ENCODE assay signal across 19 cellular contexts in genomic region chr5:1387876-1388275, GRCh38. TPM values are rescaled to one million over a fixed set of nuclear protein-coding genes. Genes with fewer than 3 reads are reported as not detected.
"Had no signal": no experiment of that assay in that cellular context is flagged by ENCODE, and none has a peak within 500 bp of the region (broad histone marks: within the 10 kb centered on the region; RNA-seq: fewer than 3 reads in every experiment).

No MANE protein-coding gene starts in this region.

- H3K4me1 ChIP-seq: uterus had no signal

- H3K9me3 Mint-ChIP-seq: activated CD4-positive, alpha-beta memory T cell treated with anti-CD3 and anti-CD28 coated beads for 36 hours; activated naive CD8-positive, alpha-beta T cell treated with anti-CD3 and anti-CD28 coated beads, Interleukin-2, amount 50 U/mL, for 24 hours; activated T-helper 2 cell treated with anti-CD3 and anti-CD28 coated beads, Interferon-gamma antibody, Interleukin-2, Interleukin-4, amounts not matched to agents 10 μg/mL and 5 μg/mL and 100 μg/mL, durations not matched to agents 14 hours and 24 hours and 36 hours; stimulated activated naive CD8-positive, alpha-beta T cell treated with anti-CD3 and anti-CD28 coated beads, Interleukin-15, Interleukin-2, amounts not matched to agents 100 ng/mL and 50 ng/mL, for 24 hours had no signal

- H3K27me3 Mint-ChIP-seq: stimulated activated naive CD8-positive, alpha-beta T cell treated with anti-CD3 and anti-CD28 coated beads, Interleukin-15, Interleukin-2, amounts not matched to agents 100 ng/mL and 50 ng/mL, for 24 hours had no signal

- ATAC-seq: activated naive CD8-positive, alpha-beta T cell treated with anti-CD3 and anti-CD28 coated beads, Interleukin-2, amount 50 U/mL, for 24 hours; heart left ventricle had no signal

- H3K36me3 ChIP-seq: brain microvascular endothelial cell, heart left ventricle, tibial nerve, uterus had no signal

- DNase-seq: activated CD4-positive, alpha-beta memory T cell treated with anti-CD3 and anti-CD28 coated beads for 36 hours; activated naive CD4-positive, alpha-beta T cell treated with Interleukin-2 at 50 U/mL for 16 hours; activated naive CD8-positive, alpha-beta T cell treated with anti-CD3 and anti-CD28 coated beads, Interleukin-2, amount 50 U/mL, for 24 hours; activated T-cell treated with anti-CD3 and anti-CD28 coated beads for 4 hours; brain microvascular endothelial cell; central memory CD4-positive, alpha-beta T cell; heart left ventricle; mesenchymal stem cell; SK-N-SH; uterus had no signal

- H3K4me3 ChIP-seq: coronary artery, heart left ventricle, tibial nerve, uterus had no signal

- H3K4me3 Mint-ChIP-seq: activated naive CD8-positive, alpha-beta T cell treated with anti-CD3 and anti-CD28 coated beads, Interleukin-2, amount 50 U/mL, for 24 hours; stimulated activated naive CD8-positive, alpha-beta T cell treated with anti-CD3 and anti-CD28 coated beads, Interleukin-15, Interleukin-2, amounts not matched to agents 100 ng/mL and 50 ng/mL, for 24 hours had no signal

- H3K27ac ChIP-seq: brain microvascular endothelial cell, coronary artery, heart left ventricle, tibial nerve, uterus had no signal

- H3K27ac Mint-ChIP-seq: activated CD4-positive, alpha-beta memory T cell treated with anti-CD3 and anti-CD28 coated beads for 36 hours; activated naive CD8-positive, alpha-beta T cell treated with anti-CD3 and anti-CD28 coated beads, Interleukin-2, amount 50 U/mL, for 24 hours; activated T-helper 2 cell treated with anti-CD3 and anti-CD28 coated beads, Interferon-gamma antibody, Interleukin-2, Interleukin-4, amounts not matched to agents 10 μg/mL and 5 μg/mL and 100 μg/mL, durations not matched to agents 14 hours and 24 hours and 36 hours; progenitor cell of endocrine pancreas had no signal

- H3K27me3 ChIP-seq: uterus had no signal

- H3K36me3 Mint-ChIP-seq: activated CD4-positive, alpha-beta memory T cell treated with anti-CD3 and anti-CD28 coated beads for 36 hours had no signal

- H3K9me3 ChIP-seq: heart left ventricle, SK-N-SH, tibial nerve, uterus had no signal

RNA-seq across cellular contexts. Expression of gene SLC6A3, which starts 57.4 kb away (rescaled TPM):
- total RNA-seq: activated CD4-positive, alpha-beta memory T cell treated with anti-CD3 and anti-CD28 coated beads for 36 hours; activated T-helper 2 cell treated with anti-CD3 and anti-CD28 coated beads, Interferon-gamma antibody, Interleukin-2, Interleukin-4, amounts not matched to agents 10 μg/mL and 5 μg/mL and 100 μg/mL, durations not matched to agents 14 hours and 24 hours and 36 hours; frontal cortex; liver; progenitor cell of endocrine pancreas; skeletal muscle tissue; T-helper 1 cell treated with Interleukin-12 subunit alpha and Interleukin-12 subunit beta and Interleukin-4 antibody, amounts not matched to agents 30 ng/mL and 1 ng/mL, for 36 hours had no signal
- polyA plus RNA-seq: liver, SK-N-SH had no signal
